Comparison of ENCODE assay signal across 9 cellular contexts in the genomic region with DNA sequence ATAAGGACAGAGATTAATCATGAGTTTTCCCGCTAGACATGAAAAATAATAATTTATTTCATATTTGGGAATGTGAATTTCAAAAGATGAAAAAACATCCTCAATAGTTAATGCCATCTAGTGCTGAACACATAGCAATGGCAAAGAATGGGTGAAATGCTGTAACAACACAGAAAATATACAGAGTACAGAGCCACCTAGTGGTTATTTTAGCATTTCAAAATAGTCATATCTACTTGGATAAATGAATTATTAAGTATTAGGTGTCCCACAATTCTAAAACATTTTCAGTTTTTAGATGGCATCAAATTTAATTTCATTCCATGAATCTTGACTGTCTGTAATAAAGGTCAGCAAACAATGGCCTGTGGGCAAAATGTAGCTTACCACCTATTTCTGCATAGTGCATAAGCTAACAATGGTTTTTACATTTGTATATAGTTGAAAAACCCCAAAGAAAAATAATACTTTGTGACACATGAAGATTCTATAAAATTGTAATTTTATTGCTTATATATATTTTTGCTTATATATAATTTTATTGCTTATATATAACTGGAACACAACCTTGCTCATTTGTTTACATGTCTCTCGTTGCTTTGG.
DNase-seq lines count a peak whose midpoint lies in the region; ATAC-seq, FAIRE-seq and TF ChIP-seq lines count a peak whose summit lies in the region.
"Had no signal": no experiment of that assay in that cellular context is flagged by ENCODE, and none has a peak within 500 bp of the region (broad histone marks: within the 10 kb centered on the region; RNA-seq: fewer than 3 reads in every experiment).

No MANE protein-coding gene starts in this region.

- POLR2A ChIA-PET in GM10248 (lab: Yijun Ruan, JAX), result no interaction called here

- FAIRE-seq in endometrium (lab: Jason Lieb, UNC), result peak; percentile 83

- H3K27me3 ChIP-seq in MG63, result no peaks in the 10 kb centered on the region

- ATAC-seq in HG02870 (IDR thresholded peaks at IDR 0.05; ENCODE audit: unreplicated experiment), result peak; percentile 80
- ATAC-seq in HG03460 (IDR thresholded peaks at IDR 0.05; ENCODE audit: unreplicated experiment), result no peak

- no peaks in the 10 kb centered on the region for H3K9me3 ChIP-seq in MG63

- peak; percentile 10 for DNase-seq in GM10248 (ENCODE audit: extremely low spot score)
- DNase-seq in NCI-H748 treated with DMSO at 0.1 percent for 48 hours (lab: John Stamatoyannopoulos, UW), result peak; percentile 7
- DNase-seq in renal cortical epithelial cell (ENCODE audit: low read depth), result peak; percentile 35
- no peak for DNase-seq in MG63
- DNase-seq in activated CD8-positive, alpha-beta memory T cell treated with anti-CD3 and anti-CD28 coated beads, Interleukin-2, amount 50 U/mL, for 48 hours, result no peak

- no peak overlapping the region for H3K4me3 ChIP-seq in MG63
- H3K4me3 ChIP-seq: skin epidermis had no signal

- TF ChIP-seq CTCF in GM10248 (IDR thresholded peaks at IDR 0.05; ENCODE audit: control extremely low read depth, extremely low read depth, low read depth, missing control alignments), result peak; percentile 26

- no peaks in the 10 kb centered on the region for H3K36me3 ChIP-seq in MG63

- CTCF ChIA-PET in GM10248 (lab: Yijun Ruan, JAX), result no interaction called here

Comparison
In these comparisons a context has a peak if more than half of its experiments do, and no peak if none do; other contexts are left out.
1. DNase-seq: peak in GM10248 (single experiment), NCI-H748 treated with DMSO at 0.1 percent for 48 hours (single experiment) and renal cortical epithelial cell (single experiment); none in MG63 (single experiment) and activated CD8-positive, alpha-beta memory T cell treated with anti-CD3 and anti-CD28 coated beads, Interleukin-2, amount 50 U/mL, for 48 hours (single experiment).